In the genomic region with DNA sequence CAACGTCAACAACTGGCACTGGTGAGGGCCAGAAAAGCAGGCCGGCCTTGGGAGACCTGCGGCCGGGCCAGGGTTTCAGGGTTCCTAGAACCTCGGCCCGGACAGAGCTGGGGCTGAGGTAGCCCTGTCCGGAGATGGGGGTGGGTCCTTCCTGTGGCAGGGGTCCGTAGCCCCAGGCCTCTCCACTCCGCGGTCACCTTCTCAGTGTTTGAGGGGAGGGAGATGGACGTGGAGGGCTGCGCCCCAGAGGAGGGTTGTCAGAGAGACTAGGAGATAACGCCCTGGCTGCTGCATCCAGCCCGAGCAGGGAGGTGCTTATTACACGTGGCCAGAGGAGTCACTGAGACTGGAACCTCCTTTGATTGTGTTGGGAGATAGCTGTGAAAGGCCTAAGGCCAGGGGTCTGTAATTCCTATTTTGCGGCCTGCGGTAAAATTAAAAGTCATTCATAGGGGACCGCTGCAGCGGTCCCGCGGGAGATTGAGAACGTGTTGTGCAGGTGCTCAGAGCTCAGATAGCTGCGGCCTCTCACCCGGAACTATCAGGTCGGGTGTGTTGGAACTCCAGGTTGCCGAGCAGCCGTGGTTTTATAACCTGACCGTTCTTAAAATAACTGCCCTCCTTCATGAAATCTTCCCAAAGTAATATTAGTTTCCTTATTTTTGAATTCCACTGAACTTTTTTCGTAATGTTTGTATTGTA, we compare ENCODE assay signal across 8 cellular contexts. TPM values are rescaled to one million over a fixed set of nuclear protein-coding genes. Genes with fewer than 3 reads are reported as not detected.
DNase-seq lines count a peak whose midpoint lies in the region; ATAC-seq and TF ChIP-seq lines count a peak whose summit lies in the region.

No MANE protein-coding gene starts in this region.

- no peak for TF ChIP-seq CTCF in foreskin fibroblast (IDR thresholded peaks at IDR 0.05; ENCODE audit: low read depth, low read length)
- no peak for TF ChIP-seq CTCF in omental fat pad (IDR thresholded peaks at IDR 0.05)
- TF ChIP-seq CTCF in uterus (IDR thresholded peaks at IDR 0.05) = no peak

- H3K4me3 ChIP-seq in foreskin fibroblast (ENCODE audit: low read depth in 1 of 2, low read length in 2 of 2) = peak overlapping the region; percentile 81 to 94
- H3K4me3 ChIP-seq in uterus = peak overlapping the region; percentile 87 to 95

- no peaks in the 10 kb centered on the region for H3K27me3 ChIP-seq in uterus

- peak; percentile 9 for DNase-seq in activated gamma-delta T cell treated with Interleukin-2 at 50 U/mL for 16 hours
- DNase-seq in activated gamma-delta T cell (lab: John Stamatoyannopoulos, UW) = no peak
- DNase-seq in NCI-H226 = peak; percentile 49
- DNase-seq in activated T-cell treated with anti-CD3 and anti-CD28 coated beads, Interleukin-2, amount 50 U/mL, for 48 hours = peak; percentile 59 to 63
- DNase-seq in foreskin fibroblast = peak in 1 of 2 donors; percentile 57
- no peak for DNase-seq in omental fat pad (ENCODE audit: low spot score)
- DNase-seq in uterus = no peak

- intact Hi-C loops in uterus (cut with DNase I; ENCODE audit: low total_unique reads) = no loop called here

- peak overlapping the region; percentile 92 to 98 for H3K27ac ChIP-seq in uterus

- no peaks in the 10 kb centered on the region for H3K36me3 ChIP-seq in uterus

- no peaks in the 10 kb centered on the region for H3K4me1 ChIP-seq in uterus

- TF ChIP-seq POLR2A in uterus (IDR thresholded peaks at IDR 0.05) = no peak

- no peaks in the 10 kb centered on the region for H3K9me3 ChIP-seq in uterus

- ATAC-seq in HG02885 (IDR thresholded peaks at IDR 0.05; ENCODE audit: poor library complexity, unreplicated experiment) = peak; percentile 20
- peak; percentile 36 for ATAC-seq in omental fat pad (ENCODE audit: low FRiP score)

RNA-seq across cellular contexts. Expression of gene AHSA1, which starts 0.5 kb away (rescaled TPM):
- total RNA-seq in omental fat pad = 100 to 1,000 TPM in 2 of 4 donors, 10 to 100 TPM in 2; 82.4 to 158 (median 101) TPM
- total RNA-seq in uterus = 1,000 to 10,000 TPM in 1 of 4 donors, 100 to 1,000 TPM in 2, 10 to 100 TPM in 1; 91.8 to 1,536 (median 141) TPM

RNA-seq across cellular contexts. Expression of gene VIPAS39, which starts 1.0 kb away (rescaled TPM):
- total RNA-seq in omental fat pad (10 to 100 TPM in 3 of 4 donors, 1 to 10 TPM in 1; 9.5 to 17.3 (median 14.3) TPM), uterus (10 to 100 TPM in 3 of 4 donors, 1 to 10 TPM in 1; 7.4 to 54.1 (median 23.6) TPM)

RNA-seq across cellular contexts. Expression of gene NOXRED1, which starts 35.1 kb away (rescaled TPM):
- total RNA-seq in omental fat pad = under 1 TPM in 2 of 4 donors, not detected in 2; 0.28 to 0.47 TPM
- under 1 TPM in 2 of 4 donors, not detected in 2; 0.41 to 0.76 TPM for total RNA-seq in uterus

RNA-seq across cellular contexts. Expression of gene ISM2, which starts 40.2 kb away (rescaled TPM):
- total RNA-seq in omental fat pad = 1 to 10 TPM in 2 of 4 donors, under 1 TPM in 1, not detected in 1; 0.72 to 2.3 (median 1.4) TPM
- total RNA-seq in uterus = 1 to 10 TPM in 1 of 4 donors, under 1 TPM in 1, not detected in 2; 0.69 to 1.5 TPM

Comparison
In these comparisons a context has a peak if more than half of its experiments do, and no peak if none do; other contexts are left out.
1. DNase-seq: peak in activated gamma-delta T cell treated with Interleukin-2 at 50 U/mL for 16 hours (single experiment), NCI-H226 (single experiment) and activated T-cell treated with anti-CD3 and anti-CD28 coated beads, Interleukin-2, amount 50 U/mL, for 48 hours (2 of 2); none in activated gamma-delta T cell (single experiment), omental fat pad (single experiment) and uterus (0 of 2).